14 cellular contexts compared by ENCODE assay signal in the genomic region with DNA sequence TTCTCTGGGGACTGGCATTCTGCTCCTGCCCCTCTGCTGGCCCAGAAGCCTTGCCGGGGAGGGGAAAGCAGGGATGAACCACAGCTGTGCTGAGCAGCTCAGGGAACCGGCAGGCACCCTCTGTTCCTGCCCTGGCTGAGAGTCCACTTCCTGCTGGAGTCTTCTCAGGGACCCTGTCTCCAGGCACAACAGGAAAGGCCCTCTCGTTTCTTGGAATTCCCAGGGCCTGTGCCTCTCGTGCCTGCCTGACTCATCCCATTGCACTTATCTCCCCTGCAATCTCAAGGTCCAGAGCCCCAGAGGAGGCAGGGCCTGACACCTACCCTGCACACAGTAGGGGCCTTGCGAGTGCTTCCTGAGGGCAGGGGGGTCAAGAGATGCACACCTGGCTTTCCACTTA. TPM values are rescaled to one million over a fixed set of nuclear protein-coding genes. Genes with fewer than 3 reads are reported as not detected.
A peak's percentile ranks its signal among the peaks of the same experiment; 100 is the strongest.
DNase-seq lines count a peak whose midpoint lies in the region; ATAC-seq, FAIRE-seq and TF ChIP-seq lines count a peak whose summit lies in the region.
"Had no signal": no experiment of that assay in that cellular context is flagged by ENCODE, and none has a peak within 500 bp of the region (broad histone marks: within the 10 kb centered on the region; RNA-seq: fewer than 3 reads in every experiment).

No MANE protein-coding gene starts in this region.

- peaks cover 71% of the 10 kb centered on the region for H3K4me1 ChIP-seq in mesodermal cell (ENCODE audit: control insufficient read depth, insufficient read depth, low read length, poor library complexity, severe bottlenecking)

- H3K27ac ChIP-seq in C4-2B = peak overlapping the region; percentile 73
- peak overlapping the region; percentile 96 for H3K27ac ChIP-seq in mesodermal cell (ENCODE audit: low read depth, low read length, severe bottlenecking)

- 26 to 29% methylated on average over 3 to 4 of the region's 5 CpGs for WGBS in mesodermal cell (ENCODE audit: insufficient coverage in 2 of 2), 2 experiments

- H3K36me3 ChIP-seq in MG63 (no peaks in the 10 kb centered on the region), bronchial epithelial cell (ENCODE audit: control insufficient read depth, insufficient read depth, low read length) (no peaks in the 10 kb centered on the region), mesodermal cell (ENCODE audit: control insufficient read depth, insufficient read depth, low read length) (no peaks in the 10 kb centered on the region)

- no peaks in the 10 kb centered on the region for H3K9me3 ChIP-seq in MG63
- H3K9me3 ChIP-seq in mesodermal cell (ENCODE audit: control insufficient read depth, low read length) = no peaks in the 10 kb centered on the region

- H3K27me3 ChIP-seq in MG63 = no peaks in the 10 kb centered on the region
- peaks cover 2% of the 10 kb centered on the region for H3K27me3 ChIP-seq in bronchial epithelial cell (ENCODE audit: control insufficient read depth, insufficient read depth, low read length)

- ATAC-seq in GM19351 (IDR thresholded peaks at IDR 0.05; ENCODE audit: unreplicated experiment) (no peak), HG02981 (IDR thresholded peaks at IDR 0.05; ENCODE audit: unreplicated experiment) (no peak), GM18502 (IDR thresholded peaks at IDR 0.05; ENCODE audit: poor library complexity, unreplicated experiment) (no peak)

- DNase-seq in MG63 (peak; percentile 60), bronchial epithelial cell (ENCODE audit: low read depth) (peak; percentile 47), DMS 273 treated with DMSO at 0.1 percent for 48 hours (lab: John Stamatoyannopoulos, UW) (no peak)
- DNase-seq: activated CD4-positive, alpha-beta T cell treated with anti-CD3 and anti-CD28 coated beads for 1 hour; activated effector memory CD4-positive, alpha-beta T cell treated with anti-CD3 and anti-CD28 coated beads, Interleukin-2, amount 50 U/mL, for 16 hours; COR-L47; NCI-H2081 treated with DMSO at 0.1 percent for 48 hours; SIG-M5; stimulated activated naive B cell treated with anti-CD40 and anti-IgM and Interleukin-4, amounts not matched to agents 10 μg/mL and 1 μg/mL and 100 μg/mL, for 72 hours had no signal

- TF ChIP-seq CTCF in C4-2B (conservative IDR thresholded peaks at IDR 0.05) = no peak
- no peak for TF ChIP-seq CTCF in bronchial epithelial cell (IDR thresholded peaks at IDR 0.05; ENCODE audit: insufficient read depth, low read length, severe bottlenecking)

- H3K4me3 ChIP-seq in MG63 = no peak overlapping the region
- no peak overlapping the region for H3K4me3 ChIP-seq in bronchial epithelial cell (ENCODE audit: low read depth, low read length)
- H3K4me3 ChIP-seq in mesodermal cell (ENCODE audit: extremely low read depth, insufficient read depth, low read length, poor library complexity, severe bottlenecking) = no peak overlapping the region

- FAIRE-seq in bronchial epithelial cell (lab: Jason Lieb, UNC) = no peak

RNA-seq across cellular contexts. Expression of gene EDN2, which starts 1.1 kb away (rescaled TPM):
- 3.0 and 4.7 TPM in 2 replicates for total RNA-seq in MG63 (2014; rRNA removed; shearing (Covaris generic); ENCODE audit: low replicate concordance)
- total RNA-seq in bronchial epithelial cell = 1.6 and 13.3 TPM in 2 replicates
- not detected for polyA plus RNA-seq in mesodermal cell (2013, experiment 1 of 2)
- polyA plus RNA-seq in mesodermal cell (2013, experiment 2 of 2) = not detected
